8 cellular contexts compared by ENCODE assay signal in the genomic region with DNA sequence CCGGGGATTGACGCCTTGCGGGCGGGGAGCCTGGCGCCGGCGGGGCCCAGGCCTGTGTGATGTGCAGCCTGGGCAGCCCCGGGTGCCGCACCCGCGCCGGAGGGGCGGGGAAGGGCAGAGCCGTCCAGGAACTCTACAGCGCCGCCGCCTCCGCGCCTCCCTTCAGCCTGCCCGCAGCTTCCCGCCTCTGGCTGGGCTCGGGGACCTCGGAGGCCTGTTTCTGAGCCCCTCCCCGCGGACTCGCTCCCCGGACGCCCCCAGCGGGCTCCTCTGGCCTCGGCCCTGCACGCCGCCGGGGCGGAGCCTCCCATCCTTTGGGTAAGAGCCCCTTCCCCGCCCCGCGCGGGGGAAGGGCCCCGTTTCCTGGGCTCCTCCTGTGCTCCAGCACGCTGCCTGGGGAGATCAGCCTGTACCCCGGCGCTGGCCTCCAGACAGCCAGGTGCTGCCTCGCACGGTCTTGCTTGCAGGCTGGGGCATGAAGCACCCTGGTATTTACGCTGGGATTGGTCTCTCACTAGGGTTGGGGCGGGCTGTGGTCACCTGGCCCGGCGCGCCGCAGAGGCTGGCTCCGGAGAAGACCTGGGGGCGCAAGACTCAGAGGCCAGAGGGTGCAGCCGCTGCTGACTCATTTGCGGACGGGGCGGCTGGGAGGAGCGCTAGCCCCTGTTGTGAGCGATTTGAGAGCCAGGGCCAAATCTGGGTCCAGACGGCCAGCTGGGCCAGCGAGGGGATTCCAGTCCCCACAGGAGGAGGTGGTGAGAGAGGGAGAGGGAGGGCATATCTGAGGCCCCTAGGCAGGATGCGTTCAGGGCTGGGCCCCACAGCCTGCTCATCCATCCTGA. TPM values are rescaled to one million over a fixed set of nuclear protein-coding genes. Genes with fewer than 3 reads are reported as not detected.
DNase-seq lines count a peak whose midpoint lies in the region; ATAC-seq and TF ChIP-seq lines count a peak whose summit lies in the region.

No MANE protein-coding gene starts in this region.

- peak in 43 of 76 experiments; percentile 9 to 61 (median 35) for DNase-seq in HUDEP-2 (lab: John Stamatoyannopoulos, UW; ENCODE audit: unreplicated experiment in 76 of 76)
- DNase-seq in RPMI7951 (ENCODE audit: low read depth) = peak; percentile 82
- peak; percentile 79 for DNase-seq in activated effector memory CD4-positive, alpha-beta T cell treated with anti-CD3 and anti-CD28 coated beads, Interleukin-2, amount 50 U/mL, for 16 hours
- DNase-seq in fibroblast of the conjunctiva (ENCODE audit: low read depth) = peak; percentile 16
- DNase-seq in suprapubic skin (ENCODE audit: low spot score in 2 of 2) = no peak

- H3K27ac ChIP-seq in BLaER1 treated with 17β-estradiol and CSF1 and Interleukin-3, amounts not matched to agents 10 nM and 100 nM = peak overlapping the region in 10 of 11 experiments; percentile 56 to 85 (median 72); a peak in 19 of 22 replicates
- H3K27ac ChIP-seq in neural cell (ENCODE audit: low read length) = no peak overlapping the region
- H3K27ac ChIP-seq in suprapubic skin = peak overlapping the region; percentile 55

- H3K4me2 ChIP-seq in BLaER1 treated with 17β-estradiol and CSF1 and Interleukin-3, amounts not matched to agents 10 nM and 100 nM = peak overlapping the region; percentile 92 to 99 (median 96)
- no peak overlapping the region for H3K4me2 ChIP-seq in neural cell (ENCODE audit: low read length)

- no peak for TF ChIP-seq EP300 in neural cell (conservative IDR thresholded peaks at IDR 0.05; ENCODE audit: poor library complexity, severe bottlenecking)
- TF ChIP-seq EP300 in suprapubic skin (IDR thresholded peaks at IDR 0.05) = no peak

- H3K9ac ChIP-seq in BLaER1 treated with 17β-estradiol and CSF1 and Interleukin-3, amounts not matched to agents 10 nM and 100 nM = peak overlapping the region; percentile 67 to 83 (median 75)
- no peak overlapping the region for H3K9ac ChIP-seq in neural cell (ENCODE audit: low read length)

- no peaks in the 10 kb centered on the region for H3K27me3 ChIP-seq in BLaER1 treated with 17β-estradiol and CSF1 and Interleukin-3, amounts not matched to agents 10 nM and 100 nM
- peaks cover 20% of the 10 kb centered on the region for H3K27me3 ChIP-seq in neural cell (ENCODE audit: insufficient read depth, low read depth, low read length)
- no peaks in the 10 kb centered on the region for H3K27me3 ChIP-seq in suprapubic skin

- TF ChIP-seq CTCF in neural cell (IDR thresholded peaks at IDR 0.05; ENCODE audit: poor library complexity, severe bottlenecking) (peak; percentile 24), suprapubic skin (IDR thresholded peaks at IDR 0.05) (no peak)

- no peaks in the 10 kb centered on the region for H3K79me2 ChIP-seq in neural cell (replicated peaks; ENCODE audit: insufficient read depth, low read length)

- no peaks in the 10 kb centered on the region for H3K9me2 ChIP-seq in neural cell (ENCODE audit: insufficient read depth, low read length)

- H3K4me1 ChIP-seq in BLaER1 treated with 17β-estradiol and CSF1 and Interleukin-3, amounts not matched to agents 10 nM and 100 nM = peaks cover 30 to 70% (median 53%) of the 10 kb centered on the region in 10 experiments
- peaks cover 23% of the 10 kb centered on the region for H3K4me1 ChIP-seq in suprapubic skin

- no peak for TF ChIP-seq POLR2A in suprapubic skin (IDR thresholded peaks at IDR 0.05)

- no peaks in the 10 kb centered on the region for H3K9me3 ChIP-seq in BLaER1 treated with 17β-estradiol and CSF1 and Interleukin-3, amounts not matched to agents 10 nM and 100 nM (replicated peaks in 1 of 11)
- H3K9me3 ChIP-seq in neural cell (ENCODE audit: low read length) (no peaks in the 10 kb centered on the region), suprapubic skin (no peaks in the 10 kb centered on the region)

- H3K36me3 ChIP-seq in BLaER1 treated with 17β-estradiol and CSF1 and Interleukin-3, amounts not matched to agents 10 nM and 100 nM = no peaks in the 10 kb centered on the region
- H3K36me3 ChIP-seq in neural cell (ENCODE audit: insufficient read depth, low read length) (no peaks in the 10 kb centered on the region), suprapubic skin (no peaks in the 10 kb centered on the region)

- H4K20me1 ChIP-seq in BLaER1 treated with 17β-estradiol and CSF1 and Interleukin-3, amounts not matched to agents 10 nM and 100 nM = peaks cover 0 to 4% (median 0%) of the 10 kb centered on the region in 11 experiments; a peak in 2 of 22 replicates
- H4K20me1 ChIP-seq in neural cell (ENCODE audit: insufficient read depth) = no peaks in the 10 kb centered on the region

- H2AFZ ChIP-seq in neural cell (ENCODE audit: low read depth, low read length) = no peak overlapping the region

- 1% methylated on average over 25 of the region's 61 CpGs for WGBS in suprapubic skin

- TF ChIP-seq RAD21 in neural cell (conservative IDR thresholded peaks at IDR 0.05) = no peak

- H3F3A ChIP-seq in neural cell (ENCODE audit: insufficient read depth, low read length, poor library complexity, severe bottlenecking) = no peaks in the 10 kb centered on the region

- H3K4me3 ChIP-seq in BLaER1 treated with 17β-estradiol and CSF1 and Interleukin-3, amounts not matched to agents 10 nM and 100 nM = peak overlapping the region; percentile 56 to 76 (median 62)
- H3K4me3 ChIP-seq in neural cell (ENCODE audit: low read length) = peak overlapping the region; percentile 50
- peak overlapping the region; percentile 53 for H3K4me3 ChIP-seq in suprapubic skin

- peak; percentile 75 for ATAC-seq in GM19395 (IDR thresholded peaks at IDR 0.05; ENCODE audit: unreplicated experiment)

TF ChIP-seq in neural cell, 6 proteins besides CTCF, POLR2A, EP300 and RAD21:
- no peak for TF ChIP-seq TAF1 (IDR thresholded peaks at IDR 0.05; ENCODE audit: low read depth)
- no peak for TF ChIP-seq MXI1 (conservative IDR thresholded peaks at IDR 0.05; ENCODE audit: poor library complexity, severe bottlenecking)
- TF ChIP-seq POLR2AphosphoS5 (IDR thresholded peaks at IDR 0.05) = no peak
- TF ChIP-seq, protein P1, sequence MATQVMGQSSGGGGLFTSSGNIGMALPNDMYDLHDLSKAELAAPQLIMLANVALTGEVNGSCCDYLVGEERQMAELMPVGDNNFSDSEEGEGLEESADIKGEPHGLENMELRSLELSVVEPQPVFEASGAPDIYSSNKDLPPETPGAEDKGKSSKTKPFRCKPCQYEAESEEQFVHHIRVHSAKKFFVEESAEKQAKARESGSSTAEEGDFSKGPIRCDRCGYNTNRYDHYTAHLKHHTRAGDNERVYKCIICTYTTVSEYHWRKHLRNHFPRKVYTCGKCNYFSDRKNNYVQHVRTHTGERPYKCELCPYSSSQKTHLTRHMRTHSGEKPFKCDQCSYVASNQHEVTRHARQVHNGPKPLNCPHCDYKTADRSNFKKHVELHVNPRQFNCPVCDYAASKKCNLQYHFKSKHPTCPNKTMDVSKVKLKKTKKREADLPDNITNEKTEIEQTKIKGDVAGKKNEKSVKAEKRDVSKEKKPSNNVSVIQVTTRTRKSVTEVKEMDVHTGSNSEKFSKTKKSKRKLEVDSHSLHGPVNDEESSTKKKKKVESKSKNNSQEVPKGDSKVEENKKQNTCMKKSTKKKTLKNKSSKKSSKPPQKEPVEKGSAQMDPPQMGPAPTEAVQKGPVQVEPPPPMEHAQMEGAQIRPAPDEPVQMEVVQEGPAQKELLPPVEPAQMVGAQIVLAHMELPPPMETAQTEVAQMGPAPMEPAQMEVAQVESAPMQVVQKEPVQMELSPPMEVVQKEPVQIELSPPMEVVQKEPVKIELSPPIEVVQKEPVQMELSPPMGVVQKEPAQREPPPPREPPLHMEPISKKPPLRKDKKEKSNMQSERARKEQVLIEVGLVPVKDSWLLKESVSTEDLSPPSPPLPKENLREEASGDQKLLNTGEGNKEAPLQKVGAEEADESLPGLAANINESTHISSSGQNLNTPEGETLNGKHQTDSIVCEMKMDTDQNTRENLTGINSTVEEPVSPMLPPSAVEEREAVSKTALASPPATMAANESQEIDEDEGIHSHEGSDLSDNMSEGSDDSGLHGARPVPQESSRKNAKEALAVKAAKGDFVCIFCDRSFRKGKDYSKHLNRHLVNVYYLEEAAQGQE (IDR thresholded peaks at IDR 0.05; ENCODE audit: borderline replicate concordance) = no peak
- no peak for TF ChIP-seq SMC3 (conservative IDR thresholded peaks at IDR 0.05; ENCODE audit: poor library complexity)
- TF ChIP-seq EZH2 (IDR thresholded peaks at IDR 0.05; ENCODE audit: borderline replicate concordance, insufficient read depth, low read length, poor library complexity, severe bottlenecking) = no peak
TF ChIP-seq in neural cell: peak in this region for 0.

RNA-seq across cellular contexts. Expression of a gene that starts 5.7 kb away (rescaled TPM):
- 0.39 and 0.60 TPM in 2 replicates for total RNA-seq in RPMI7951 (2014; rRNA removed; shearing (Covaris generic))
- polyA plus RNA-seq in neural cell = not detected in 2 replicates
- polyA minus RNA-seq in neural cell = 0.12 TPM in 1 of 2 replicates, not detected in the other
- 1 to 10 TPM; 4.7 to 8.5 (median 6.9) TPM for total RNA-seq in suprapubic skin

Comparison
In these comparisons a context has a peak if more than half of its experiments do, and no peak if none do; other contexts are left out.
1. DNase-seq: peak in HUDEP-2 (43 of 76), RPMI7951 (single experiment), activated effector memory CD4-positive, alpha-beta T cell treated with anti-CD3 and anti-CD28 coated beads, Interleukin-2, amount 50 U/mL, for 16 hours (single experiment) and fibroblast of the conjunctiva (single experiment); none in suprapubic skin (0 of 2).
2. Peak in every context shown above with its lines, with median percentiles within 50 percentile points of each other: H3K4me3 ChIP-seq.